ENCODE assay signal across 26 cellular contexts in genomic region chr4:138697771-138698170, GRCh38.
A peak's percentile ranks its signal among the peaks of the same experiment; 100 is the strongest.
DNase-seq lines count a peak whose midpoint lies in the region.
"Had no signal": no experiment of that assay in that cellular context is flagged by ENCODE, and none has a peak within 500 bp of the region (broad histone marks: within the 10 kb centered on the region; RNA-seq: fewer than 3 reads in every experiment).

No MANE protein-coding gene starts in this region.

- peak; percentile 7 for DNase-seq in DMS 273 (lab: John Stamatoyannopoulos, UW; ENCODE audit: unreplicated experiment)
- no peak for DNase-seq in DMS 273 treated with DMSO at 0.1 percent for 48 hours (lab: John Stamatoyannopoulos, UW)
- peak; percentile 18 for DNase-seq in astrocyte of the hippocampus (ENCODE audit: low read depth, low spot score)
- peak; percentile 17 for DNase-seq in hepatic stellate cell (ENCODE audit: low spot score)
- DNase-seq in DMS53 treated with DMSO at 0.1 percent for 48 hours (lab: John Stamatoyannopoulos, UW; ENCODE audit: unreplicated experiment), result no peak
- DNase-seq in NCI-H187 treated with DMSO at 0.1 percent for 48 hours (lab: John Stamatoyannopoulos, UW), result no peak
- DNase-seq in SKM-1 treated with dmso at 0.1 percent for 144 hours (lab: John Stamatoyannopoulos, UW; ENCODE audit: unreplicated experiment), result no peak
- DNase-seq in HuH-7.5 (ENCODE audit: low spot score), result no peak
- DNase-seq: activated B cell treated with CpG ODN at 0.5 μM for 24 hours; activated CD4-positive, alpha-beta T cell treated with anti-CD3 and anti-CD28 coated beads, Interleukin-2, amount 50 U/mL, for 4 hours; activated CD8-positive, alpha-beta memory T cell treated with anti-CD3 and anti-CD28 coated beads, Interleukin-2, amount 10 ng/mL, durations not matched to agents 7 days and 5 days; activated gamma-delta T cell; activated T-cell treated with anti-CD3 and anti-CD28 coated beads, Interleukin-2, amount 50 U/mL, for 4 hours; Caco-2; H7; KG1; mesenchymal stem cell; MM.1S; NCI-H82; posterior cingulate gyrus; RPMI8226; SJCRH30; small intestine; stimulated activated naive CD4-positive, alpha-beta T cell treated with Interleukin-2 at 50 U/mL for 16 hours; T1000; upper lobe of left lung had no signal

Comparison
In these comparisons a context has a peak if more than half of its experiments do, and no peak if none do; other contexts are left out.
1. DNase-seq: peak in DMS 273 (single experiment), astrocyte of the hippocampus (single experiment) and hepatic stellate cell (single experiment); none in DMS 273 treated with DMSO at 0.1 percent for 48 hours (single experiment), DMS53 treated with DMSO at 0.1 percent for 48 hours (single experiment), NCI-H187 treated with DMSO at 0.1 percent for 48 hours (single experiment), SKM-1 treated with dmso at 0.1 percent for 144 hours (single experiment) and HuH-7.5 (single experiment).